8 cellular contexts compared by ENCODE assay signal in the genomic region with DNA sequence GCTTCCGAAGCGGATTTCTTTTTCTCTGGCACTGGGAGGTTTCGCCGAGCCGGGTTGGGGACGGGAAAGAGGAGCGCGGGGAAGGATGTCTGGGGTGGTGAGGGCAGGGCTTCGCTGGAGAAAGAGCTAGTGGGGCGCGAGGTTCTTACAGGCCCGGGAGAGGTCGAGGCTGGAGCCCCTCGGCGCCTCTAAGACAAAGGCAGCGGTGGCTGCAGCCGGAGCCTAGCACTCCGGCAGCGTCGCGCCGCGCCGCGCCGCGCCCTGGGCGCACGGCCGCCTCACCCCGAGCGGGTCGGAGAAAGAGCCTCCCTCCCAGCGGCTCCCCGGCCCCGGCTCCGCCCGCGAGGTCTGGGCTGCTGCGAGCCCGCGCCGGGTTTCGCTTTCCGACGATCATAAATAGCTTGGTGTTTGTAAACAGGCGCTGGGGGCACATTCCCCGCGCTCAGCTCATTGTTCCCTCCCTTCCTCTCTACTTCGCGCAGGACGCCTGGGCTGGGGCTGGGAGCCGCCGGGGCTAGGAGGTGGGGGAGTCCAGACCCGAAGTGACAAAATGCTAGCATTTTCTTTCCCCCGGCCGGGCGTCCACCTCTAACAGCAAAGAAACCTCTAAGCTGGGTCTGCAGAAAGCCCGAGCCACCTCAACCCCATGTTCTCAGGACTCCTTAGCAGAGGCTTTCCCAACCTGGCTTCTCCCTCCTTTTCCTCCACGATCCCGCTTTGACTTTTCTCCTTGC. TPM values are rescaled to one million over a fixed set of nuclear protein-coding genes. Genes with fewer than 3 reads are reported as not detected.
DNase-seq lines count a peak whose midpoint lies in the region; ATAC-seq and TF ChIP-seq lines count a peak whose summit lies in the region.
"Had no signal": no experiment of that assay in that cellular context is flagged by ENCODE, and none has a peak within 500 bp of the region (broad histone marks: within the 10 kb centered on the region; RNA-seq: fewer than 3 reads in every experiment).

No MANE protein-coding gene starts in this region.

- H3K4me1 ChIP-seq in iPS-20b (ENCODE audit: insufficient read depth, low read length): peaks cover 17% of the 10 kb centered on the region

- intact Hi-C loops in sciatic nerve (cut with DNase I): loop anchor here (2.0 kb wide), 1 partner anchor 143 kb away; no protein-coding TSS in a partner anchor

- in situ Hi-C loops in brain microvascular endothelial cell (cut with HindIII; ENCODE audit: low pct_ligation_motif_present, low sequenced_read_pairs): loop anchor here (25.0 kb wide), 1 partner anchor 1403 kb away; no protein-coding TSS in a partner anchor

- H3K9me3 ChIP-seq in iPS-20b (ENCODE audit: insufficient read depth, low read depth, low read length): no peaks in the 10 kb centered on the region

- peak overlapping the region; percentile 81; the same call in 1 of the 2 replicates for H3K9ac ChIP-seq in iPS-20b (ENCODE audit: low read depth, low read length)

- H3K27ac ChIP-seq in brain microvascular endothelial cell: no peak overlapping the region
- no peak overlapping the region for H3K27ac ChIP-seq in iPS-20b (ENCODE audit: low read length)

- ATAC-seq in HG02610 (IDR thresholded peaks at IDR 0.05; ENCODE audit: unreplicated experiment) (peak; percentile 40), sciatic nerve (peak; percentile 54), HG02938 (IDR thresholded peaks at IDR 0.05; ENCODE audit: unreplicated experiment) (no peak)

- H3K27me3 ChIP-seq in brain microvascular endothelial cell (replicated peaks): peaks cover 76% of the 10 kb centered on the region
- H3K27me3 ChIP-seq in iPS-20b (ENCODE audit: insufficient read depth, low read length): peaks cover 100% of the 10 kb centered on the region

- H3K36me3 ChIP-seq in brain microvascular endothelial cell (replicated peaks): no peaks in the 10 kb centered on the region
- H3K36me3 ChIP-seq in iPS-20b (ENCODE audit: insufficient read depth, low read depth, low read length): no peaks in the 10 kb centered on the region

- DNase-seq in EH (ENCODE audit: low read depth): peak; percentile 87
- DNase-seq in NCI-H460 (ENCODE audit: extremely low read depth, low read depth): peak; percentile 43
- peak; percentile 38 for DNase-seq in brain microvascular endothelial cell
- peak; percentile 65 for DNase-seq in sciatic nerve (ENCODE audit: low spot score)

- no peak for TF ChIP-seq CTCF in brain microvascular endothelial cell (IDR thresholded peaks at IDR 0.05; ENCODE audit: low read depth, low read length, missing control alignments)

- peak overlapping the region; percentile 76 for H3K4me3 ChIP-seq in brain microvascular endothelial cell (ENCODE audit: low read depth, low read length)
- peak overlapping the region; percentile 71 for H3K4me3 ChIP-seq in iPS-20b (ENCODE audit: low read length)

RNA-seq across cellular contexts. Expression of a gene that starts 0.8 kb away (rescaled TPM):
- 3.9 and 4.2 TPM in 2 replicates for total RNA-seq in NCI-H460 (2014; rRNA removed; shearing (Covaris generic))
- 4.5 and 8.8 TPM in 2 replicates for polyA plus RNA-seq in NCI-H460 (2014; cell fraction: nucleus; rRNA removed)
- 18.0 TPM for total RNA-seq in sciatic nerve
- total RNA-seq: activated naive CD4-positive, alpha-beta T cell treated with anti-CD3 and anti-CD28 coated beads, Interleukin-2, amount 50 U/mL, for 72 hours had no signal
